ENCODE assay signal across 9 cellular contexts in genomic region chr6:106373502-106374239, GRCh38.
"Had no signal": no experiment of that assay in that cellular context is flagged by ENCODE, and none has a peak within 500 bp of the region (broad histone marks: within the 10 kb centered on the region; RNA-seq: fewer than 3 reads in every experiment).

No MANE protein-coding gene starts in this region.

- H3K9me3 Mint-ChIP-seq: activated CD4-positive, alpha-beta T cell treated with anti-CD3 and anti-CD28 coated beads, Interleukin-2, amount 10 ng/mL, durations not matched to agents 7 days and 5 days; natural killer cell had no signal

- H3K27ac Mint-ChIP-seq: activated CD4-positive, alpha-beta T cell treated with anti-CD3 and anti-CD28 coated beads, Interleukin-2, amount 10 ng/mL, durations not matched to agents 7 days and 5 days; natural killer cell had no signal

- H3K4me3 Mint-ChIP-seq: activated CD4-positive, alpha-beta T cell treated with anti-CD3 and anti-CD28 coated beads, Interleukin-2, amount 10 ng/mL, durations not matched to agents 7 days and 5 days; natural killer cell had no signal

- H3K9me3 ChIP-seq: colonic mucosa, heart left ventricle had no signal

- H3K27me3 ChIP-seq: colonic mucosa had no signal

- DNase-seq: activated CD4-positive, alpha-beta T cell treated with anti-CD3 and anti-CD28 coated beads, Interleukin-2, amount 10 ng/mL, durations not matched to agents 7 days and 5 days; activated CD8-positive, alpha-beta memory T cell treated with anti-CD3 and anti-CD28 coated beads, Interleukin-2, amount 50 U/mL, for 48 hours; activated gamma-delta T cell; colonic mucosa; heart left ventricle; natural killer cell; posterior cingulate gyrus; substantia nigra had no signal

- H3K36me3 Mint-ChIP-seq: natural killer cell had no signal

- ATAC-seq: heart left ventricle, left lobe of liver, natural killer cell had no signal

- H3K4me1 ChIP-seq: colonic mucosa, heart left ventricle had no signal

- H3K4me3 ChIP-seq: colonic mucosa, heart left ventricle had no signal

- H3K36me3 ChIP-seq: colonic mucosa, heart left ventricle had no signal

- H3K27me3 Mint-ChIP-seq: activated CD4-positive, alpha-beta T cell treated with anti-CD3 and anti-CD28 coated beads, Interleukin-2, amount 10 ng/mL, durations not matched to agents 7 days and 5 days had no signal

- H3K27ac ChIP-seq: colonic mucosa, heart left ventricle had no signal

- H3K4me1 Mint-ChIP-seq: natural killer cell had no signal
